ENCODE assay signal across 7 cellular contexts in genomic region chr11:67317365-67318238, GRCh38.
DNase-seq lines count a peak whose midpoint lies in the region; ATAC-seq and TF ChIP-seq lines count a peak whose summit lies in the region.

No MANE protein-coding gene starts in this region.

- TF ChIP-seq CTCF in retinal pigment epithelial cell (conservative IDR thresholded peaks at IDR 0.05; ENCODE audit: low read depth, low read length), result peak; percentile 84

- peak overlapping the region; percentile 81 for H3K4me3 ChIP-seq in retinal pigment epithelial cell (ENCODE audit: low read length)

- ATAC-seq in GM18508 (IDR thresholded peaks at IDR 0.05; ENCODE audit: insufficient read depth, unreplicated experiment) (peak; percentile 67), HG02981 (IDR thresholded peaks at IDR 0.05; ENCODE audit: unreplicated experiment) (peak; percentile 86)

- DNase-seq in NCI-H2029 (lab: John Stamatoyannopoulos, UW) (peak; percentile 96), T-helper 9 cell (peak; percentile 98), astrocyte of the hippocampus (ENCODE audit: low read depth, low spot score) (peak; percentile 98), hypothalamus (lab: John Stamatoyannopoulos, UW) (peak; percentile 80 to 98 (median 94)), retinal pigment epithelial cell (ENCODE audit: low read depth) (peak; percentile 58)

Comparison
In these comparisons a context has a peak if more than half of its experiments do, and no peak if none do; other contexts are left out.
1. Peak in every context shown above with its lines: DNase-seq, ATAC-seq and H3K4me3 ChIP-seq.